Comparison of ENCODE assay signal across 11 cellular contexts in the genomic region with DNA sequence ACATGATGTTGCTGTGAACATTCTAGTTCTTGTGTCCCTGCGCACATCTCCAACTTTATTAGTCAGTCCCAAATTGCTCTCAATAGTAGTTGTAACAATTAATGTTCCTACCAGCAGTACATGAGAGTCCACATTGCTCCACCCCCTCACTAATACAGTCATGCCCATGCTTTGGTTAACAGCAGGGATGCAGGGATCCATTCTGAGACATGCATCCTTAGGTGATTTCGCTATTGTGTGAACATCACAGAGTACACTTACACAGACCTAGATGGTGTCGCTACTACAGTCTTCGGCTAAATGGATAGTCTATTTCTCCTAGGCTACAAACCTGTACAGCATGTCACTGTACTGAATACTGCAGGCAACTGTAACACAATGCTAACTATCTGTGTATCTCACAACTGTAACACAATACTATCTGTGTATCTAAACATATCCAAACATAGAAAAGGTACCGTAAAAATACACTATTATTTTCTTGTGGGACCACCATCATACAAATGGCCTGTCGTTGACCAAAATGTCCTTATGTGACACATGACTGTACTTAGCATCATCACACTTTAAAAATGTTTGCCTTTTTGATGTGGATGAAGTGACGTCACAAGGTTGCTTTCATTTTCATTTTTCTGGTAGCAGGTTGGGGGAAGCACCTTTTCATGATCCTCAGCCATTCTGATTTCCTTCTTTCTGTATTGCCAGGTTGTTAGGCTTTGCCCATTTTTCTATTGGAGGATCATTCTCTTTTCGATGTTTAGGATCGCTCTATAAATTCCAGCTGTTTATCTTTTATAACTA.
DNase-seq lines count a peak whose midpoint lies in the region; ATAC-seq lines count a peak whose summit lies in the region.
"Had no signal": no experiment of that assay in that cellular context is flagged by ENCODE, and none has a peak within 500 bp of the region (broad histone marks: within the 10 kb centered on the region; RNA-seq: fewer than 3 reads in every experiment).

No MANE protein-coding gene starts in this region.

- H3K9me3 Mint-ChIP-seq in naive thymus-derived CD8-positive, alpha-beta T cell: peaks cover 0 to 13% (median 0%) of the 10 kb centered on the region in 9 donors
- H3K9me3 Mint-ChIP-seq: nephron had no signal

- H3K4me1 ChIP-seq in SJCRH30: peaks cover 5% of the 10 kb centered on the region; the same call in 1 of the 2 replicates

- H3K4me1 Mint-ChIP-seq in naive thymus-derived CD8-positive, alpha-beta T cell: peaks cover 2 to 31% (median 14%) of the 10 kb centered on the region in 4 donors
- H3K4me1 Mint-ChIP-seq: nephron had no signal

- peaks cover 0 to 2% (median 0%) of the 10 kb centered on the region in 5 donors for H3K27me3 Mint-ChIP-seq in naive thymus-derived CD8-positive, alpha-beta T cell

- DNase-seq in activated T-cell treated with anti-CD3 and anti-CD28 coated beads for 4 hours: peak; percentile 24
- DNase-seq in activated T-cell treated with anti-CD3 and anti-CD28 coated beads, Interleukin-2, amount 50 U/mL, for 1 hour: no peak
- peak in 3 of 5 donors; percentile 19 to 73 (median 25) for DNase-seq in T-helper 1 cell
- DNase-seq in naive thymus-derived CD8-positive, alpha-beta T cell: peak in 7 of 10 donors; percentile 7 to 75 (median 39)
- no peak for DNase-seq in epidermal melanocyte (ENCODE audit: insufficient read length, low spot score)
- no peak for DNase-seq in SKM-1 treated with dmso at 0.1 percent for 144 hours (lab: John Stamatoyannopoulos, UW; ENCODE audit: unreplicated experiment)
- DNase-seq in SJCRH30: no peak
- DNase-seq: GOT3, NCI-H345 had no signal

- peak overlapping the region; percentile 9 to 93 (median 50) for H3K27ac Mint-ChIP-seq in naive thymus-derived CD8-positive, alpha-beta T cell
- H3K27ac Mint-ChIP-seq: nephron had no signal

- no peaks in the 10 kb centered on the region for H3K36me3 Mint-ChIP-seq in naive thymus-derived CD8-positive, alpha-beta T cell

- no peaks in the 10 kb centered on the region for H3K36me3 ChIP-seq in SJCRH30

- POLR2A ChIA-PET in naive thymus-derived CD8-positive, alpha-beta T cell (lab: Charles Lee): interaction anchor here (0.7 kb wide), 1 partner anchor 383 kb away, joined by 3 read pairs; no protein-coding TSS in a partner anchor

- H3K4me3 ChIP-seq in SJCRH30: no peak overlapping the region

- peak; percentile 47 for ATAC-seq in HG02623 (IDR thresholded peaks at IDR 0.05; ENCODE audit: unreplicated experiment)
- peak; percentile 73 to 89 for ATAC-seq in naive thymus-derived CD8-positive, alpha-beta T cell

- peak overlapping the region in 4 of 10 donors; percentile 16 to 45 (median 28) for H3K4me3 Mint-ChIP-seq in naive thymus-derived CD8-positive, alpha-beta T cell
- H3K4me3 Mint-ChIP-seq: nephron had no signal

- no peak overlapping the region for H3K27ac ChIP-seq in SJCRH30

- H3K27me3 ChIP-seq in SJCRH30: no peaks in the 10 kb centered on the region

- no peaks in the 10 kb centered on the region for H3K9me3 ChIP-seq in SJCRH30 (replicated peaks)

Comparison
In these comparisons a context has a peak if more than half of its experiments do, and no peak if none do; other contexts are left out.
1. DNase-seq: peak in activated T-cell treated with anti-CD3 and anti-CD28 coated beads for 4 hours (single experiment), T-helper 1 cell (3 of 5) and naive thymus-derived CD8-positive, alpha-beta T cell (7 of 10); none in activated T-cell treated with anti-CD3 and anti-CD28 coated beads, Interleukin-2, amount 50 U/mL, for 1 hour (single experiment), epidermal melanocyte (single experiment), SKM-1 treated with dmso at 0.1 percent for 144 hours (single experiment) and SJCRH30 (0 of 2).